Comparison of ENCODE assay signal across 8 cellular contexts in the genomic region with DNA sequence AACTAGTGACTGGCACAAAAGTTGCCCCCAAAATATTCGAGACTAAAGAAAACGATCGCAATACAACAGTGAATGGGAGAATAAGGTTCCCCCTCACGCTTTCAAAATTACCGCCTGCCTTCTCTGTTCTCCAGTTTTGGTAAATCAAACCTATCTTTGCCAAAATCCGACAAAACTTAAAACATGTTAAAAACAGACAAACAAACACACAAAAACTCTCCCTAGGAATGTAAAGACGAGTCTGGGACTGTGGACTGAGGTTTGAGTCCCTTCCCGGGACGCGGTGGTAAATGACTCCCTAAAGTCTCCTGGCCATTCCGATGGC. TPM values are rescaled to one million over a fixed set of nuclear protein-coding genes. Genes with fewer than 3 reads are reported as not detected.
DNase-seq lines count a peak whose midpoint lies in the region; ATAC-seq, FAIRE-seq and TF ChIP-seq lines count a peak whose summit lies in the region.

No MANE protein-coding gene starts in this region.

- POLR2A ChIA-PET in activated naive CD8-positive, alpha-beta T cell treated with anti-CD3 and anti-CD28 coated beads, Interleukin-2, amount 10 ng/mL, durations not matched to agents 7 days and 5 days (lab: Charles Lee) = interaction anchor here (1.6 kb wide), 1 partner anchor 28 kb away, joined by 5 read pairs; a partner anchor contains a TSS

- H3K4me3 Mint-ChIP-seq in activated naive CD8-positive, alpha-beta T cell treated with anti-CD3 and anti-CD28 coated beads, Interleukin-2, amount 10 ng/mL, durations not matched to agents 7 days and 5 days = peak overlapping the region; percentile 72
- peak overlapping the region; percentile 98 for H3K4me3 Mint-ChIP-seq in stimulated activated memory B cell treated with anti-CD40 and anti-IgM and Interleukin-4, amounts not matched to agents 10 μg/mL and 1 μg/mL and 100 μg/mL, for 72 hours

- H3K27me3 ChIP-seq in HL-60 (ENCODE audit: insufficient read depth, poor library complexity, severe bottlenecking) = no peaks in the 10 kb centered on the region

- peak overlapping the region; percentile 71 for H3K27ac Mint-ChIP-seq in activated naive CD8-positive, alpha-beta T cell treated with anti-CD3 and anti-CD28 coated beads, Interleukin-2, amount 10 ng/mL, durations not matched to agents 7 days and 5 days
- peak overlapping the region; percentile 96 for H3K27ac Mint-ChIP-seq in stimulated activated memory B cell treated with anti-CD40 and anti-IgM and Interleukin-4, amounts not matched to agents 10 μg/mL and 1 μg/mL and 100 μg/mL, for 72 hours

- no peak for ATAC-seq in activated naive CD8-positive, alpha-beta T cell treated with anti-CD3 and anti-CD28 coated beads, Interleukin-2, amount 10 ng/mL, durations not matched to agents 7 days and 5 days (ENCODE audit: low read depth)
- no peak for ATAC-seq in stimulated activated memory B cell treated with anti-CD40 and anti-IgM and Interleukin-4, amounts not matched to agents 10 μg/mL and 1 μg/mL and 100 μg/mL, for 72 hours
- ATAC-seq in HG03045 (IDR thresholded peaks at IDR 0.05; ENCODE audit: unreplicated experiment) (no peak), HG02870 (IDR thresholded peaks at IDR 0.05; ENCODE audit: unreplicated experiment) (no peak)

- H3K4me3 ChIP-seq in HL-60 (replicated peaks; ENCODE audit: insufficient read depth, low read length) = peak overlapping the region; percentile 70

- no peak for DNase-seq in HL-60 (ENCODE audit: low read depth in 1 of 2, low spot score in 1 of 2)
- no peak for DNase-seq in activated naive CD8-positive, alpha-beta T cell treated with anti-CD3 and anti-CD28 coated beads, Interleukin-2, amount 10 ng/mL, durations not matched to agents 7 days and 5 days
- DNase-seq in GM13977 (ENCODE audit: low spot score) = no peak
- no peak for DNase-seq in GM19239 (ENCODE audit: insufficient read length, low spot score)

- in situ Hi-C loops in GM13977 (cut with MboI; ENCODE audit: low pct_unique_long_range_greater_than_20kb, low sequenced_read_pairs, unreplicated experiment) = no loop called here

- peak overlapping the region; percentile 93 for H3K27ac ChIP-seq in HL-60 (replicated peaks)

- H3K4me1 Mint-ChIP-seq in activated naive CD8-positive, alpha-beta T cell treated with anti-CD3 and anti-CD28 coated beads, Interleukin-2, amount 10 ng/mL, durations not matched to agents 7 days and 5 days = peaks cover 14% of the 10 kb centered on the region
- H3K4me1 Mint-ChIP-seq in stimulated activated memory B cell treated with anti-CD40 and anti-IgM and Interleukin-4, amounts not matched to agents 10 μg/mL and 1 μg/mL and 100 μg/mL, for 72 hours = peaks cover 12% of the 10 kb centered on the region

- peaks cover 17% of the 10 kb centered on the region for H3K27me3 Mint-ChIP-seq in activated naive CD8-positive, alpha-beta T cell treated with anti-CD3 and anti-CD28 coated beads, Interleukin-2, amount 10 ng/mL, durations not matched to agents 7 days and 5 days
- H3K27me3 Mint-ChIP-seq in stimulated activated memory B cell treated with anti-CD40 and anti-IgM and Interleukin-4, amounts not matched to agents 10 μg/mL and 1 μg/mL and 100 μg/mL, for 72 hours = peaks cover 38% of the 10 kb centered on the region

- TF ChIP-seq CTCF in HL-60 (IDR thresholded peaks at IDR 0.05; ENCODE audit: insufficient read depth, low read length) (no peak), GM13977 (IDR thresholded peaks at IDR 0.05; ENCODE audit: extremely low read depth, insufficient read depth, missing control alignments) (no peak)

- H3K9me3 Mint-ChIP-seq in activated naive CD8-positive, alpha-beta T cell treated with anti-CD3 and anti-CD28 coated beads, Interleukin-2, amount 10 ng/mL, durations not matched to agents 7 days and 5 days = peaks cover 7% of the 10 kb centered on the region
- peaks cover 5% of the 10 kb centered on the region for H3K9me3 Mint-ChIP-seq in stimulated activated memory B cell treated with anti-CD40 and anti-IgM and Interleukin-4, amounts not matched to agents 10 μg/mL and 1 μg/mL and 100 μg/mL, for 72 hours

- FAIRE-seq in islet of Langerhans (lab: Jason Lieb, UNC) (peak; percentile 85), GM19239 (lab: Jason Lieb, UNC) (no peak)

- H3K36me3 Mint-ChIP-seq in activated naive CD8-positive, alpha-beta T cell treated with anti-CD3 and anti-CD28 coated beads, Interleukin-2, amount 10 ng/mL, durations not matched to agents 7 days and 5 days = peaks cover 14% of the 10 kb centered on the region
- peaks cover 14% of the 10 kb centered on the region for H3K36me3 Mint-ChIP-seq in stimulated activated memory B cell treated with anti-CD40 and anti-IgM and Interleukin-4, amounts not matched to agents 10 μg/mL and 1 μg/mL and 100 μg/mL, for 72 hours

RNA-seq across cellular contexts. Expression of a gene that starts 0.4 kb away (rescaled TPM):
- total RNA-seq in activated naive CD8-positive, alpha-beta T cell treated with anti-CD3 and anti-CD28 coated beads, Interleukin-2, amount 10 ng/mL, durations not matched to agents 7 days and 5 days = 10 to 100 TPM; 14.1 to 14.7 TPM

RNA-seq across cellular contexts. Expression of a gene that starts 28.4 kb away (rescaled TPM):
- total RNA-seq in activated naive CD8-positive, alpha-beta T cell treated with anti-CD3 and anti-CD28 coated beads, Interleukin-2, amount 10 ng/mL, durations not matched to agents 7 days and 5 days = 1 to 10 TPM; 1.0 to 1.2 TPM

RNA-seq across cellular contexts. Expression of a gene that starts 34.4 kb away (rescaled TPM):
- total RNA-seq in activated naive CD8-positive, alpha-beta T cell treated with anti-CD3 and anti-CD28 coated beads, Interleukin-2, amount 10 ng/mL, durations not matched to agents 7 days and 5 days = under 1 TPM; 0.22 to 0.23 TPM
